Comparison of ENCODE assay signal across 10 cellular contexts in the genomic region with DNA sequence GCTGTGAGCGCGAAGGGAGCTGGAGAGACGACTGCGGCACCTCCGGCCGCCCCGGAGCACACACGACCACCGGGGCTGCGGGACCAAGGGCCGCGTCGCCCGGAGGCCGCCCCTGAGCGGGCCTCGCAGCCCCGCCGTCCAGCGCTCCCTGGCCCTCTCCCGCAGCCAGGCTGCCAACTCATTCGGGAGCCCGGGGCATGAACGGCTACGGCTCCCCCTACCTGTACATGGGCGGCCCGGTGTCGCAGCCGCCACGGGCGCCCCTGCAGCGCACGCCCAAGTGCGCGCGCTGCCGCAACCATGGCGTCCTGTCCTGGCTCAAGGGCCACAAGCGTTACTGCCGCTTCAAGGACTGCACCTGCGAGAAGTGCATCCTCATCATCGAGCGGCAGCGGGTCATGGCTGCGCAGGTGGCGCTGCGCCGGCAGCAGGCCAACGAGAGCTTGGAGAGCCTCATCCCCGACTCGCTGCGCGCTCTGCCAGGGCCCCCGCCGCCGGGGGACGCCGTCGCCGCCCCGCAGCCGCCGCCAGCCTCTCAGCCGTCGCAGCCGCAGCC. TPM values are rescaled to one million over a fixed set of nuclear protein-coding genes. Genes with fewer than 3 reads are reported as not detected.
DNase-seq lines count a peak whose midpoint lies in the region; ATAC-seq and TF ChIP-seq lines count a peak whose summit lies in the region.
"Had no signal": no experiment of that assay in that cellular context is flagged by ENCODE, and none has a peak within 500 bp of the region (broad histone marks: within the 10 kb centered on the region; RNA-seq: fewer than 3 reads in every experiment).

No MANE protein-coding gene starts in this region.

- no peaks in the 10 kb centered on the region for H3K36me3 Mint-ChIP-seq in WTC11
- H3K36me3 Mint-ChIP-seq in activated T-helper 2 cell treated with anti-CD3 and anti-CD28 coated beads, Interferon-gamma antibody, Interleukin-2, Interleukin-4, amounts not matched to agents 10 μg/mL and 5 μg/mL and 100 μg/mL, durations not matched to agents 14 hours and 24 hours and 36 hours (ENCODE audit: low read depth), result no peaks in the 10 kb centered on the region

- peaks cover 98% of the 10 kb centered on the region for H3K27me3 Mint-ChIP-seq in WTC11 (ENCODE audit: low read depth)
- peaks cover 81% of the 10 kb centered on the region for H3K27me3 Mint-ChIP-seq in activated T-helper 2 cell treated with anti-CD3 and anti-CD28 coated beads, Interferon-gamma antibody, Interleukin-2, Interleukin-4, amounts not matched to agents 10 μg/mL and 5 μg/mL and 100 μg/mL, durations not matched to agents 14 hours and 24 hours and 36 hours (ENCODE audit: low read depth)

- intact Hi-C loops in activated T-helper 2 cell treated with anti-CD3 and anti-CD28 coated beads, Interferon-gamma antibody, Interleukin-2, Interleukin-4, amounts not matched to agents 10 μg/mL and 5 μg/mL and 100 μg/mL, durations not matched to agents 14 hours and 24 hours and 36 hours (cut with micrococcal nuclease), result no loop called here

- H3K9me3 Mint-ChIP-seq in WTC11, result no peaks in the 10 kb centered on the region
- no peaks in the 10 kb centered on the region for H3K9me3 Mint-ChIP-seq in activated T-helper 2 cell treated with anti-CD3 and anti-CD28 coated beads, Interferon-gamma antibody, Interleukin-2, Interleukin-4, amounts not matched to agents 10 μg/mL and 5 μg/mL and 100 μg/mL, durations not matched to agents 14 hours and 24 hours and 36 hours

- DNase-seq in COLO668 (lab: John Stamatoyannopoulos, UW; ENCODE audit: unreplicated experiment) (peak; percentile 73), HEK293T (ENCODE audit: extremely low spot score) (peak; percentile 37), WTC11 (ENCODE audit: low spot score) (peak; percentile 57), left kidney (ENCODE audit: low read depth, low spot score) (peak; percentile 72)
- no peak for DNase-seq in activated T-helper 2 cell treated with anti-CD3 and anti-CD28 coated beads, Interferon-gamma antibody, Interleukin-2, Interleukin-4, amounts not matched to agents 10 μg/mL and 5 μg/mL and 100 μg/mL, durations not matched to agents 14 hours and 24 hours and 36 hours (ENCODE audit: low spot score)
- DNase-seq: ovary had no signal

- ATAC-seq in WTC11 (peak; percentile 11), HG03039 (IDR thresholded peaks at IDR 0.05; ENCODE audit: unreplicated experiment) (no peak), GM19397 (IDR thresholded peaks at IDR 0.05; ENCODE audit: unreplicated experiment) (no peak), GM19328 (IDR thresholded peaks at IDR 0.05; ENCODE audit: unreplicated experiment) (no peak)
- ATAC-seq: gastroesophageal sphincter had no signal

- CTCF ChIA-PET in HEK293T (lab: Yijun Ruan, JAX) (interaction anchor here (1.4 kb wide), 1 partner anchor 14 kb away, joined by 4 read pairs; no protein-coding TSS in a partner anchor), WTC11 (lab: Charles Lee) (interaction anchor here (0.8 to 3.1 kb wide), 9 partner anchors 10 to 85 kb away, joined by 3 to 17 read pairs (median 4); partner anchors contain the start of gene DMRT2)

- no peak overlapping the region for H3K27ac Mint-ChIP-seq in WTC11
- no peak overlapping the region for H3K27ac Mint-ChIP-seq in activated T-helper 2 cell treated with anti-CD3 and anti-CD28 coated beads, Interferon-gamma antibody, Interleukin-2, Interleukin-4, amounts not matched to agents 10 μg/mL and 5 μg/mL and 100 μg/mL, durations not matched to agents 14 hours and 24 hours and 36 hours

- TF ChIP-seq CTCF in WTC11 (IDR thresholded peaks at IDR 0.05), result no peak

- H3K4me3 Mint-ChIP-seq in WTC11, result no peak overlapping the region
- H3K4me3 Mint-ChIP-seq in activated T-helper 2 cell treated with anti-CD3 and anti-CD28 coated beads, Interferon-gamma antibody, Interleukin-2, Interleukin-4, amounts not matched to agents 10 μg/mL and 5 μg/mL and 100 μg/mL, durations not matched to agents 14 hours and 24 hours and 36 hours (ENCODE audit: low read depth), result no peak overlapping the region

- POLR2A ChIA-PET in HEK293T (lab: Yijun Ruan, JAX) (interaction anchor here (0.7 to 1.7 kb wide), 4 partner anchors 9 to 78 kb away, joined by 3 to 5 read pairs (median 4); no protein-coding TSS in a partner anchor), WTC11 (lab: Charles Lee) (interaction anchor here (1.8 kb wide), 1 partner anchor 9 kb away, joined by 6 read pairs; no protein-coding TSS in a partner anchor)

- H3K4me1 Mint-ChIP-seq in WTC11, result peaks cover 58% of the 10 kb centered on the region
- no peaks in the 10 kb centered on the region for H3K4me1 Mint-ChIP-seq in activated T-helper 2 cell treated with anti-CD3 and anti-CD28 coated beads, Interferon-gamma antibody, Interleukin-2, Interleukin-4, amounts not matched to agents 10 μg/mL and 5 μg/mL and 100 μg/mL, durations not matched to agents 14 hours and 24 hours and 36 hours (ENCODE audit: low read depth)

TF ChIP-seq in HEK293T, 16 proteins besides CTCF, POLR2A, EP300 and RAD21:
- TF ChIP-seq FOXM1 (IDR thresholded peaks at IDR 0.05; ENCODE audit: borderline replicate concordance) (no peak), L3MBTL2 (conservative IDR thresholded peaks at IDR 0.05) (0 out of 2 replicates have a peak, but pooled peaks have one; percentile 5)

TF ChIP-seq in WTC11, 78 proteins besides CTCF, POLR2A, EP300 and RAD21:
- TF ChIP-seq, protein P1, sequence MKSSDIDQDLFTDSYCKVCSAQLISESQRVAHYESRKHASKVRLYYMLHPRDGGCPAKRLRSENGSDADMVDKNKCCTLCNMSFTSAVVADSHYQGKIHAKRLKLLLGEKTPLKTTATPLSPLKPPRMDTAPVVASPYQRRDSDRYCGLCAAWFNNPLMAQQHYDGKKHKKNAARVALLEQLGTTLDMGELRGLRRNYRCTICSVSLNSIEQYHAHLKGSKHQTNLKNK (CRISPR knock-in tag; IDR thresholded peaks at IDR 0.05), result no peak
- no peak for TF ChIP-seq JUN (CRISPR knock-in tag; IDR thresholded peaks at IDR 0.05)
- TF ChIP-seq HMGA2 (CRISPR knock-in tag; IDR thresholded peaks at IDR 0.05), result no peak
- no peak for TF ChIP-seq CBFB (CRISPR knock-in tag; IDR thresholded peaks at IDR 0.05; ENCODE audit: low read depth)
- TF ChIP-seq, protein P2, sequence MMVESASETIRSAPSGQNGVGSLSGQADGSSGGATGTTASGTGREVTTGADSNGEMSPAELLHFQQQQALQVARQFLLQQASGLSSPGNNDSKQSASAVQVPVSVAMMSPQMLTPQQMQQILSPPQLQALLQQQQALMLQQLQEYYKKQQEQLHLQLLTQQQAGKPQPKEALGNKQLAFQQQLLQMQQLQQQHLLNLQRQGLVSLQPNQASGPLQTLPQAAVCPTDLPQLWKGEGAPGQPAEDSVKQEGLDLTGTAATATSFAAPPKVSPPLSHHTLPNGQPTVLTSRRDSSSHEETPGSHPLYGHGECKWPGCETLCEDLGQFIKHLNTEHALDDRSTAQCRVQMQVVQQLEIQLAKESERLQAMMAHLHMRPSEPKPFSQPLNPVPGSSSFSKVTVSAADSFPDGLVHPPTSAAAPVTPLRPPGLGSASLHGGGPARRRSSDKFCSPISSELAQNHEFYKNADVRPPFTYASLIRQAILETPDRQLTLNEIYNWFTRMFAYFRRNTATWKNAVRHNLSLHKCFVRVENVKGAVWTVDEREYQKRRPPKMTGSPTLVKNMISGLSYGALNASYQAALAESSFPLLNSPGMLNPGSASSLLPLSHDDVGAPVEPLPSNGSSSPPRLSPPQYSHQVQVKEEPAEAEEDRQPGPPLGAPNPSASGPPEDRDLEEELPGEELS (CRISPR knock-in tag; IDR thresholded peaks at IDR 0.05), result no peak

RNA-seq across cellular contexts. Expression of gene DMRT3, which starts 0.4 kb away (rescaled TPM):
- not detected in 3 replicates for total RNA-seq in WTC11 (2021)
- not detected in 2 replicates for total RNA-seq in activated T-helper 2 cell treated with anti-CD3 and anti-CD28 coated beads, Interferon-gamma antibody, Interleukin-2, Interleukin-4, amounts not matched to agents 10 μg/mL and 5 μg/mL and 100 μg/mL, durations not matched to agents 14 hours and 24 hours and 36 hours
- total RNA-seq: ovary had no signal
